ENCODE assay signal across 2 cellular contexts in the genomic region with DNA sequence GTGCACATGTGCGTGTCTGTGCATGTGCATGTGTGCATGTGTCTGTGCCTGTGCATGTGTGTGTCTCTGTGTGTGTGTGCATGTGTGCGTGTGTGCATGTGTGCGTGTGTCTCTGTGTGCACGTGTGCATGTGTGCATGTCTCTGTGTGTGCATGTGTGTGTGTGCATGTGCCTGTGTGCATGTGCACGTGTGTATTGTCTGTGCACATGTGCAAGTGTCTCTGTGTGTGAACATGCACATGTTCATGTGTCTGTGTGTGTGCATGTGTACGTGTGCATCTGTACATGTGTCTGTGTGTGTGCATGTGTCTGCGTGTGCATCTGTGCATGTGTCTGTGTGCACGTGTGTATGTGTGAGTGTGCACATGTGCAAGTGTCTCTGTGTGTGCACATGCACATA.
TF ChIP-seq lines count a peak whose summit lies in the region.

No MANE protein-coding gene starts in this region.

TF ChIP-seq in HEK293, 187 proteins besides CTCF, POLR2A, EP300 and RAD21:
- TF ChIP-seq, protein P1, sequence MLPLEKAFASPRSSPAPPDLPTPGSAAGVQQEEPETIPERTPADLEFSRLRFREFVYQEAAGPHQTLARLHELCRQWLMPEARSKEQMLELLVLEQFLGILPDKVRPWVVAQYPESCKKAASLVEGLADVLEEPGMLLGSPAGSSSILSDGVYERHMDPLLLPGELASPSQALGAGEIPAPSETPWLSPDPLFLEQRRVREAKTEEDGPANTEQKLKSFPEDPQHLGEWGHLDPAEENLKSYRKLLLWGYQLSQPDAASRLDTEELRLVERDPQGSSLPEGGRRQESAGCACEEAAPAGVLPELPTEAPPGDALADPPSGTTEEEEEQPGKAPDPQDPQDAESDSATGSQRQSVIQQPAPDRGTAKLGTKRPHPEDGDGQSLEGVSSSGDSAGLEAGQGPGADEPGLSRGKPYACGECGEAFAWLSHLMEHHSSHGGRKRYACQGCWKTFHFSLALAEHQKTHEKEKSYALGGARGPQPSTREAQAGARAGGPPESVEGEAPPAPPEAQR (tag by site-specific recombination; IDR thresholded peaks at IDR 0.05) = no peak
- TF ChIP-seq, protein P2, sequence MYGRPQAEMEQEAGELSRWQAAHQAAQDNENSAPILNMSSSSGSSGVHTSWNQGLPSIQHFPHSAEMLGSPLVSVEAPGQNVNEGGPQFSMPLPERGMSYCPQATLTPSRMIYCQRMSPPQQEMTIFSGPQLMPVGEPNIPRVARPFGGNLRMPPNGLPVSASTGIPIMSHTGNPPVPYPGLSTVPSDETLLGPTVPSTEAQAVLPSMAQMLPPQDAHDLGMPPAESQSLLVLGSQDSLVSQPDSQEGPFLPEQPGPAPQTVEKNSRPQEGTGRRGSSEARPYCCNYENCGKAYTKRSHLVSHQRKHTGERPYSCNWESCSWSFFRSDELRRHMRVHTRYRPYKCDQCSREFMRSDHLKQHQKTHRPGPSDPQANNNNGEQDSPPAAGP (tag by site-specific recombination; IDR thresholded peaks at IDR 0.05) = no peak
- TF ChIP-seq, protein P3, sequence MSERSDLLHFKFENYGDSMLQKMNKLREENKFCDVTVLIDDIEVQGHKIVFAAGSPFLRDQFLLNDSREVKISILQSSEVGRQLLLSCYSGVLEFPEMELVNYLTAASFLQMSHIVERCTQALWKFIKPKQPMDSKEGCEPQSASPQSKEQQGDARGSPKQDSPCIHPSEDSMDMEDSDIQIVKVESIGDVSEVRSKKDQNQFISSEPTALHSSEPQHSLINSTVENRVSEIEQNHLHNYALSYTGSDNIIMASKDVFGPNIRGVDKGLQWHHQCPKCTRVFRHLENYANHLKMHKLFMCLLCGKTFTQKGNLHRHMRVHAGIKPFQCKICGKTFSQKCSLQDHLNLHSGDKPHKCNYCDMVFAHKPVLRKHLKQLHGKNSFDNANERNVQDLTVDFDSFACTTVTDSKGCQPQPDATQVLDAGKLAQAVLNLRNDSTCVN (tag by site-specific recombination; optimal IDR thresholded peaks at IDR 0.05) = peak; percentile 34

TF ChIP-seq in WTC11, 78 proteins besides CTCF, POLR2A, EP300 and RAD21 (continued from another document):
- TF ChIP-seq, protein P4, sequence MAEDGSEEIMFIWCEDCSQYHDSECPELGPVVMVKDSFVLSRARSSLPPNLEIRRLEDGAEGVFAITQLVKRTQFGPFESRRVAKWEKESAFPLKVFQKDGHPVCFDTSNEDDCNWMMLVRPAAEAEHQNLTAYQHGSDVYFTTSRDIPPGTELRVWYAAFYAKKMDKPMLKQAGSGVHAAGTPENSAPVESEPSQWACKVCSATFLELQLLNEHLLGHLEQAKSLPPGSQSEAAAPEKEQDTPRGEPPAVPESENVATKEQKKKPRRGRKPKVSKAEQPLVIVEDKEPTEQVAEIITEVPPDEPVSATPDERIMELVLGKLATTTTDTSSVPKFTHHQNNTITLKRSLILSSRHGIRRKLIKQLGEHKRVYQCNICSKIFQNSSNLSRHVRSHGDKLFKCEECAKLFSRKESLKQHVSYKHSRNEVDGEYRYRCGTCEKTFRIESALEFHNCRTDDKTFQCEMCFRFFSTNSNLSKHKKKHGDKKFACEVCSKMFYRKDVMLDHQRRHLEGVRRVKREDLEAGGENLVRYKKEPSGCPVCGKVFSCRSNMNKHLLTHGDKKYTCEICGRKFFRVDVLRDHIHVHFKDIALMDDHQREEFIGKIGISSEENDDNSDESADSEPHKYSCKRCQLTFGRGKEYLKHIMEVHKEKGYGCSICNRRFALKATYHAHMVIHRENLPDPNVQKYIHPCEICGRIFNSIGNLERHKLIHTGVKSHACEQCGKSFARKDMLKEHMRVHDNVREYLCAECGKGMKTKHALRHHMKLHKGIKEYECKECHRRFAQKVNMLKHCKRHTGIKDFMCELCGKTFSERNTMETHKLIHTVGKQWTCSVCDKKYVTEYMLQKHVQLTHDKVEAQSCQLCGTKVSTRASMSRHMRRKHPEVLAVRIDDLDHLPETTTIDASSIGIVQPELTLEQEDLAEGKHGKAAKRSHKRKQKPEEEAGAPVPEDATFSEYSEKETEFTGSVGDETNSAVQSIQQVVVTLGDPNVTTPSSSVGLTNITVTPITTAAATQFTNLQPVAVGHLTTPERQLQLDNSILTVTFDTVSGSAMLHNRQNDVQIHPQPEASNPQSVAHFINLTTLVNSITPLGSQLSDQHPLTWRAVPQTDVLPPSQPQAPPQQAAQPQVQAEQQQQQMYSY (CRISPR knock-in tag; IDR thresholded peaks at IDR 0.05) = no peak
